Comparison of ENCODE assay signal across 1 cellular context in genomic region chr7:148664319-148664718, GRCh38.
TF ChIP-seq lines count a peak whose summit lies in the region.

No MANE protein-coding gene starts in this region.

TF ChIP-seq in HepG2, 621 proteins besides CTCF, POLR2A, EP300 and RAD21:
- TF ChIP-seq TGIF2 (CRISPR knock-in tag; IDR thresholded peaks at IDR 0.05) (no peak), POGZ (CRISPR knock-in tag; IDR thresholded peaks at IDR 0.05) (no peak), SNRNP70 (IDR thresholded peaks at IDR 0.05; ENCODE audit: low read depth, low read length) (no peak), THRA (CRISPR knock-in tag; IDR thresholded peaks at IDR 0.05; ENCODE audit: borderline replicate concordance) (no peak), ZNF576 (CRISPR knock-in tag; IDR thresholded peaks at IDR 0.05) (no peak)
TF ChIP-seq in HepG2: peak in this region for 0.
